ENCODE assay signal across 24 cellular contexts in the genomic region with DNA sequence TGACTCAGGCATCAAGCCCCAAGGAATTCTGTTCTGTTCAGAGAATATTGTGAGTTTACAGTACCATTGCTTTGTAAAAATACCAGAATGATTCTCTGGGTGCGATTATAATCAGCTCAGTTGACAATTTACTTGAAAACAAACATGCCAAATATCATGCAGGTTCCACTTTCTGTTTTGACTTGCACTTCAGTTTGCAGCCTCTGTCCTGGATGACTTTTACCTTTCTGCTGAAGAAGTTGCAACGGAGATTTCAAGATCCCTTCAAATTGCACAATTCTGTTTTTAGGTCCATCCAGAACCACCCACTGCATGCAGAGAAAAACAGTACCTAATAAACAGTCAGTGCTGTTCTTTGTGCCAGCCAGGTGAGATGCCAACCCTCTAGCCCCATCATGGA. TPM values are rescaled to one million over a fixed set of nuclear protein-coding genes. Genes with fewer than 3 reads are reported as not detected.
DNase-seq lines count a peak whose midpoint lies in the region; ATAC-seq and TF ChIP-seq lines count a peak whose summit lies in the region.
"Had no signal": no experiment of that assay in that cellular context is flagged by ENCODE, and none has a peak within 500 bp of the region (broad histone marks: within the 10 kb centered on the region; RNA-seq: fewer than 3 reads in every experiment).

No MANE protein-coding gene starts in this region.

- H3K79me1 ChIP-seq in mesenchymal stem cell (replicated peaks; ENCODE audit: low read length, poor library complexity, severe bottlenecking) = no peaks in the 10 kb centered on the region

- H4K91ac ChIP-seq in mesenchymal stem cell (ENCODE audit: low read length) = no peak overlapping the region

- H3K4ac ChIP-seq in mesenchymal stem cell (ENCODE audit: low read depth in 1 of 2, low read length in 2 of 2) = no peak overlapping the region

- H3K18ac ChIP-seq in mesenchymal stem cell (ENCODE audit: low read depth in 1 of 2, low read length in 2 of 2) = no peak overlapping the region

- H2AFZ ChIP-seq in ACC112 (ENCODE audit: low read length, unreplicated experiment) (no peak overlapping the region), mesenchymal stem cell (ENCODE audit: low read depth, low read length) (no peak overlapping the region)

- H3K79me2 ChIP-seq in ACC112 (ENCODE audit: control insufficient read depth, insufficient read depth, low read length, unreplicated experiment) = peaks cover 8% of the 10 kb centered on the region

- H2BK5ac ChIP-seq in mesenchymal stem cell (ENCODE audit: low read depth, low read length, poor library complexity, severe bottlenecking) = no peak overlapping the region

- H3K4me1 ChIP-seq in ACC112 (ENCODE audit: control insufficient read depth, insufficient read depth, low read length, unreplicated experiment) = peaks cover 22% of the 10 kb centered on the region
- peaks cover 20% of the 10 kb centered on the region for H3K4me1 ChIP-seq in RWPE2 (ENCODE audit: insufficient read depth, poor library complexity, severe bottlenecking)
- peaks cover 11% of the 10 kb centered on the region for H3K4me1 ChIP-seq in mesenchymal stem cell (ENCODE audit: control insufficient read depth, insufficient read depth, low read depth, low read length)

- no peak overlapping the region for H3K23ac ChIP-seq in mesenchymal stem cell (ENCODE audit: low read length in 2 of 2)

- H2BK15ac ChIP-seq in mesenchymal stem cell (ENCODE audit: low read depth, poor library complexity, severe bottlenecking) = no peak overlapping the region

- no peak overlapping the region for H3K4me3 Mint-ChIP-seq in activated T-cell treated with anti-CD3 and anti-CD28 coated beads, Interleukin-2, amount 50 U/mL, for 4 hours
- H3K4me3 Mint-ChIP-seq: CD4-positive, alpha-beta memory T cell; stimulated activated effector memory CD8-positive, alpha-beta T cell treated with anti-CD3 and anti-CD28 coated beads, Interleukin-12 subunit alpha, Interleukin-12 subunit beta, amount 100 ng/mL, for 72 hours; T-helper 17 cell had no signal

- no peak overlapping the region for H2BK120ac ChIP-seq in mesenchymal stem cell (ENCODE audit: low read depth, low read length)

- no peak overlapping the region for H2BK12ac ChIP-seq in mesenchymal stem cell (ENCODE audit: low read length in 2 of 2)

- H2AK5ac ChIP-seq in mesenchymal stem cell (ENCODE audit: low read length, severe bottlenecking) = no peak overlapping the region

- ATAC-seq in RWPE2 (ENCODE audit: low read depth) (no peak), HG03095 (IDR thresholded peaks at IDR 0.05; ENCODE audit: unreplicated experiment) (no peak)
- no peak for ATAC-seq in activated T-cell treated with anti-CD3 and anti-CD28 coated beads, Interleukin-2, amount 50 U/mL, for 4 hours
- ATAC-seq: naive thymus-derived CD8-positive, alpha-beta T cell; stimulated activated effector memory CD8-positive, alpha-beta T cell treated with anti-CD3 and anti-CD28 coated beads, Interleukin-12 subunit alpha, Interleukin-12 subunit beta, amount 100 ng/mL, for 72 hours; T-helper 17 cell had no signal

- H3K9ac ChIP-seq in mesenchymal stem cell (ENCODE audit: low read length) = no peak overlapping the region

- H3K4me3 ChIP-seq in ACC112 (ENCODE audit: low read depth, low read length) (peak overlapping the region; percentile 4; the same call in 1 of the 2 replicates), GM12865 (ENCODE audit: low read depth, low read length) (peak overlapping the region; percentile 87), RWPE2 (ENCODE audit: severe bottlenecking) (no peak overlapping the region), mesenchymal stem cell (ENCODE audit: insufficient read depth in 1 of 2, low read depth in 1 of 2, low read length in 2 of 2) (no peak overlapping the region)
- H3K4me3 ChIP-seq: ovary, sigmoid colon had no signal

- no peaks in the 10 kb centered on the region for H3K9me3 Mint-ChIP-seq in activated T-cell treated with anti-CD3 and anti-CD28 coated beads, Interleukin-2, amount 50 U/mL, for 4 hours
- H3K9me3 Mint-ChIP-seq: CD4-positive, alpha-beta memory T cell; naive thymus-derived CD8-positive, alpha-beta T cell; stimulated activated effector memory CD8-positive, alpha-beta T cell treated with anti-CD3 and anti-CD28 coated beads, Interleukin-12 subunit alpha, Interleukin-12 subunit beta, amount 100 ng/mL, for 72 hours had no signal

- H3K4me1 Mint-ChIP-seq in activated T-cell treated with anti-CD3 and anti-CD28 coated beads, Interleukin-2, amount 50 U/mL, for 4 hours (ENCODE audit: low read depth) = peaks cover 16% of the 10 kb centered on the region

- 96% methylated on average over 2 of the region's 2 CpGs for WGBS in mesenchymal stem cell

- no peak overlapping the region for H4K8ac ChIP-seq in mesenchymal stem cell (ENCODE audit: low read length)

- POLR2A ChIA-PET in GM10248 (lab: Yijun Ruan, JAX) = interaction anchor here (1.6 kb wide), 1 partner anchor 152 kb away, joined by 3 read pairs; no protein-coding TSS in a partner anchor

- no peak overlapping the region for H3K14ac ChIP-seq in mesenchymal stem cell (ENCODE audit: low read length in 2 of 2)

- CTCF ChIA-PET in GM10248 (lab: Yijun Ruan, JAX) = interaction anchor here (2.8 to 5.0 kb wide), 2 partner anchors 8 to 134 kb away, joined by 10 to 37 read pairs; no protein-coding TSS in a partner anchor

- H3K27me3 ChIP-seq in ACC112 (ENCODE audit: insufficient read depth, low read length) (no peaks in the 10 kb centered on the region), RWPE2 (ENCODE audit: insufficient read depth, poor library complexity, severe bottlenecking) (no peaks in the 10 kb centered on the region), mesenchymal stem cell (ENCODE audit: control insufficient read depth in 1 of 2, insufficient read depth in 1 of 2, low read length in 2 of 2) (peaks cover 0 to 14% of the 10 kb centered on the region in 2 experiments)
- H3K27me3 ChIP-seq: ovary, sigmoid colon had no signal

- H3K9me3 ChIP-seq in RWPE2 (ENCODE audit: severe bottlenecking) (no peaks in the 10 kb centered on the region), mesenchymal stem cell (ENCODE audit: control insufficient read depth, low read length) (no peaks in the 10 kb centered on the region)
- H3K9me3 ChIP-seq: ovary, sigmoid colon had no signal

- H3K36me3 Mint-ChIP-seq in activated T-cell treated with anti-CD3 and anti-CD28 coated beads, Interleukin-2, amount 50 U/mL, for 4 hours (ENCODE audit: insufficient read depth) = peaks cover 3% of the 10 kb centered on the region

- TF ChIP-seq CTCF in GM12865 (IDR thresholded peaks at IDR 0.05; ENCODE audit: insufficient read depth, low read depth, low read length, missing control alignments) (no peak), RWPE2 (IDR thresholded peaks at IDR 0.05; ENCODE audit: poor library complexity, severe bottlenecking) (no peak), GM10248 (IDR thresholded peaks at IDR 0.05; ENCODE audit: control extremely low read depth, extremely low read depth, low read depth, missing control alignments) (no peak)

- peaks cover 1% of the 10 kb centered on the region for H3K27me3 Mint-ChIP-seq in activated T-cell treated with anti-CD3 and anti-CD28 coated beads, Interleukin-2, amount 50 U/mL, for 4 hours (ENCODE audit: low read depth)

- 0 out of 2 replicates have a peak, but pooled peaks cover 3% of the 10 kb centered on the region for H3K36me3 ChIP-seq in ACC112 (ENCODE audit: insufficient read depth, low read length)
- H3K36me3 ChIP-seq in RWPE2 (ENCODE audit: low read depth) = peaks cover 41% of the 10 kb centered on the region
- peaks cover 0 to 26% of the 10 kb centered on the region in 2 experiments for H3K36me3 ChIP-seq in mesenchymal stem cell (ENCODE audit: control insufficient read depth in 1 of 2, insufficient read depth in 2 of 2, low read depth in 1 of 2, low read length in 2 of 2)
- H3K36me3 ChIP-seq: ovary, WERI-Rb-1 had no signal

- H3K27ac ChIP-seq in ACC112 (ENCODE audit: low read depth, low read length) (no peak overlapping the region), RWPE2 (ENCODE audit: poor library complexity, severe bottlenecking) (peak overlapping the region; percentile 24), mesenchymal stem cell (ENCODE audit: low read length, poor library complexity, severe bottlenecking) (no peak overlapping the region)
- H3K27ac ChIP-seq: ovary, WERI-Rb-1 had no signal

- no peak overlapping the region for H3K4me2 ChIP-seq in mesenchymal stem cell (ENCODE audit: low read length, poor library complexity, severe bottlenecking)

- DNase-seq in GM12865 (ENCODE audit: low read depth) (no peak), RWPE2 (ENCODE audit: low spot score) (no peak), mesenchymal stem cell (peak; percentile 11), AML-193 (lab: John Stamatoyannopoulos, UW) (no peak), GM10248 (ENCODE audit: extremely low spot score) (no peak)
- no peak for DNase-seq in activated T-cell treated with anti-CD3 and anti-CD28 coated beads, Interleukin-2, amount 50 U/mL, for 4 hours
- DNase-seq: activated CD4-positive, alpha-beta T cell treated with anti-CD3 and anti-CD28 coated beads, Interleukin-2, amount 50 U/mL, for 48 hours; activated gamma-delta T cell treated with Interleukin-2 at 50 U/mL for 16 hours; aorta; CD4-positive, alpha-beta memory T cell; erythroblast; GF-D8; Kasumi-1; naive thymus-derived CD8-positive, alpha-beta T cell; NCI-H1105; NCI-H2081 treated with DMSO at 0.1 percent for 48 hours; NCI-H510A; ovary; sigmoid colon; T-helper 17 cell; WERI-Rb-1 had no signal

RNA-seq across cellular contexts. Expression of a gene that starts 3.4 kb away (rescaled TPM):
- 4.9 TPM for polyA plus RNA-seq in mesenchymal stem cell (2013, experiment 1 of 2)
- polyA plus RNA-seq in mesenchymal stem cell (2013, experiment 2 of 2) = 4.7 TPM
- 10 to 100 TPM in 2 of 3 donors, 1 to 10 TPM in 1; 7.6 to 29.2 (median 10.6) TPM for total RNA-seq in activated T-cell treated with anti-CD3 and anti-CD28 coated beads, Interleukin-2, amount 50 U/mL, for 4 hours

RNA-seq across cellular contexts. Expression of a gene that starts 31.8 kb away (rescaled TPM):
- polyA plus RNA-seq in mesenchymal stem cell (2013, experiment 1 of 2) = 13.9 TPM
- 13.6 TPM for polyA plus RNA-seq in mesenchymal stem cell (2013, experiment 2 of 2)
- 10 to 100 TPM; 38.2 to 45.0 (median 43.3) TPM for total RNA-seq in activated T-cell treated with anti-CD3 and anti-CD28 coated beads, Interleukin-2, amount 50 U/mL, for 4 hours

Comparison
In these comparisons a context has a peak if more than half of its experiments do, and no peak if none do; other contexts are left out.
1. H3K4me3 ChIP-seq: peak in ACC112 (single experiment) and GM12865 (single experiment); none in RWPE2 (single experiment) and mesenchymal stem cell (0 of 2).